In the genomic region with DNA sequence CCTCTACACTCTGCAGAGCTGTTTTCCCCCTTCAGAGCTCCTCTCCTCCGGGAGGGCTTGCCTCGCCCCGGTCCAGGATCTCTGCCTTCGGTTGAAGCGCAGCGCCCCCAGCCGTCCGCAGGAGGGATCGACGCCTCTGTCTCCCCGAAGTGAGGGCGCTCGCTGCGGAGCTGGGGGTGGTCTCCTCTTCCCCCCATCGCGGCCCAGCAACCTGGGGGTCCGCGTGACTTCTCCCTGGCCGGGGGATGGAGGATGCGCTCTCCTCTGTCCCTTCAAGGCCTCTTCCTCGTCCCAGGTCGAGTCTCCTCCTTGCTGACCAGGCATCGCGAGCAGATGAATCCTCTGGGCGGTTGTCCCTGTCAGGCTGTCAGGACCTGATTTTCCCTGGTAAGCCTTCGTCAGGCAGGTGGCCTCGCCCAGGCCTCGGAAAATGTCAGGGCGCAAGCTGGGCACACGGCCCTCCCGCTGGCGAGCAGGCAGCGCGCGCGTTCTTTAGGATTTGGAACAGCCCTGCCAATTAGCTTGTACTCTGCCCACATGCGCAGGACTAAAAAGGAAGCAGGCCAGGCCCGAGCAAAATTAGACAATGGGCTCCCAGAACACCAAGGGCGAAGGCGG, we compare ENCODE assay signal across 8 cellular contexts.
A peak's percentile ranks its signal among the peaks of the same experiment; 100 is the strongest.
DNase-seq lines count a peak whose midpoint lies in the region; ATAC-seq and TF ChIP-seq lines count a peak whose summit lies in the region.

No MANE protein-coding gene starts in this region.

- no peaks in the 10 kb centered on the region for H3K27me3 ChIP-seq in Loucy (ENCODE audit: insufficient read depth, low read length, poor library complexity, severe bottlenecking)
- H3K27me3 ChIP-seq in mesenchymal stem cell (ENCODE audit: control insufficient read depth in 1 of 2, insufficient read depth in 1 of 2, low read length in 2 of 2): peaks cover 0 to 5% of the 10 kb centered on the region in 2 experiments

- POLR2A ChIA-PET in activated CD4-positive, alpha-beta T cell treated with anti-CD3 and anti-CD28 coated beads, Interleukin-2, amount 10 ng/mL, durations not matched to agents 7 days and 5 days (lab: Charles Lee): no interaction called here

- no peaks in the 10 kb centered on the region for H3K79me2 ChIP-seq in Loucy (ENCODE audit: insufficient read depth, low read length)

- no peak overlapping the region for H2BK5ac ChIP-seq in mesenchymal stem cell (ENCODE audit: low read depth, low read length, poor library complexity, severe bottlenecking)

- no peak overlapping the region for H3K4ac ChIP-seq in mesenchymal stem cell (ENCODE audit: low read depth in 1 of 2, low read length in 2 of 2)

- H3K4me1 ChIP-seq in Loucy (ENCODE audit: insufficient read depth, low read length, poor library complexity, severe bottlenecking) (peaks cover 11% of the 10 kb centered on the region), mesenchymal stem cell (ENCODE audit: control insufficient read depth, insufficient read depth, low read depth, low read length) (peaks cover 4% of the 10 kb centered on the region)

- H3K27me3 Mint-ChIP-seq in activated CD4-positive, alpha-beta T cell treated with anti-CD3 and anti-CD28 coated beads, Interleukin-2, amount 10 ng/mL, durations not matched to agents 7 days and 5 days: peaks cover 11% of the 10 kb centered on the region

- H3F3A ChIP-seq in Loucy (ENCODE audit: low read depth): no peaks in the 10 kb centered on the region

- 37% methylated on average over 40 of the region's 40 CpGs for WGBS in mesenchymal stem cell

- no peak overlapping the region for H3K27ac ChIP-seq in mesenchymal stem cell (ENCODE audit: low read length, poor library complexity, severe bottlenecking)

- peak overlapping the region; percentile 56 for H2BK15ac ChIP-seq in mesenchymal stem cell (ENCODE audit: low read depth, poor library complexity, severe bottlenecking)

- peak; percentile 64 for ATAC-seq in GM18909 (IDR thresholded peaks at IDR 0.05; ENCODE audit: poor library complexity, unreplicated experiment)

- H2BK12ac ChIP-seq in mesenchymal stem cell (ENCODE audit: low read length in 2 of 2): peak overlapping the region in 1 of 2 experiments; percentile 58

- H2BK120ac ChIP-seq in mesenchymal stem cell (ENCODE audit: low read depth, low read length): no peak overlapping the region

- H3K79me1 ChIP-seq in mesenchymal stem cell (replicated peaks; ENCODE audit: low read length, poor library complexity, severe bottlenecking): no peaks in the 10 kb centered on the region

- H3K4me2 ChIP-seq in Loucy (ENCODE audit: low read depth, low read length, poor library complexity, severe bottlenecking) (no peak overlapping the region), mesenchymal stem cell (ENCODE audit: low read length, poor library complexity, severe bottlenecking) (peak overlapping the region; percentile 79)

- peak overlapping the region in 1 of 2 experiments; percentile 90 for H3K18ac ChIP-seq in mesenchymal stem cell (ENCODE audit: low read depth in 1 of 2, low read length in 2 of 2)

- TF ChIP-seq CTCF in Loucy (conservative IDR thresholded peaks at IDR 0.05; ENCODE audit: low read length): peak; percentile 40

- no peaks in the 10 kb centered on the region for H3K9me3 Mint-ChIP-seq in activated CD4-positive, alpha-beta T cell treated with anti-CD3 and anti-CD28 coated beads, Interleukin-2, amount 10 ng/mL, durations not matched to agents 7 days and 5 days

- H2AK5ac ChIP-seq in mesenchymal stem cell (ENCODE audit: low read length, severe bottlenecking): no peak overlapping the region

- no peak overlapping the region for H3K9ac ChIP-seq in Loucy (ENCODE audit: low read depth, low read length, poor library complexity, severe bottlenecking)
- H3K9ac ChIP-seq in mesenchymal stem cell (ENCODE audit: low read length): peak overlapping the region; percentile 65

- no peaks in the 10 kb centered on the region for H3K9me3 ChIP-seq in Loucy (ENCODE audit: insufficient read depth, low read depth, low read length)
- H3K9me3 ChIP-seq in mesenchymal stem cell (ENCODE audit: control insufficient read depth, low read length): no peaks in the 10 kb centered on the region

- CTCF ChIA-PET in activated CD4-positive, alpha-beta T cell treated with anti-CD3 and anti-CD28 coated beads, Interleukin-2, amount 10 ng/mL, durations not matched to agents 7 days and 5 days (lab: Charles Lee): interaction anchor here (0.5 to 1.6 kb wide), 4 partner anchors 8 to 602 kb away, joined by 3 to 4 read pairs (median 3); no protein-coding TSS in a partner anchor

- DNase-seq in AG20443 (ENCODE audit: low spot score): peak; percentile 92
- DNase-seq in activated CD4-positive, alpha-beta T cell treated with anti-CD3 and anti-CD28 coated beads, Interleukin-2, amount 10 ng/mL, durations not matched to agents 7 days and 5 days: peak; percentile 55
- DNase-seq in epidermal melanocyte (ENCODE audit: insufficient read length, low spot score): peak; percentile 71
- peak; percentile 63 for DNase-seq in mesenchymal stem cell
- peak; percentile 8 for DNase-seq in stimulated activated CD8-positive, alpha-beta memory T cell treated with anti-CD3 and anti-CD28 coated beads, Interleukin-4, amount 100 ng/mL, for 24 hours (ENCODE audit: low read depth)
- no peak for DNase-seq in T1000 (lab: John Stamatoyannopoulos, UW)

- no peaks in the 10 kb centered on the region for H3K36me3 Mint-ChIP-seq in activated CD4-positive, alpha-beta T cell treated with anti-CD3 and anti-CD28 coated beads, Interleukin-2, amount 10 ng/mL, durations not matched to agents 7 days and 5 days (ENCODE audit: low read depth)

- H3K36me3 ChIP-seq in Loucy (ENCODE audit: insufficient read depth, low read length): no peaks in the 10 kb centered on the region
- no peaks in the 10 kb centered on the region for H3K36me3 ChIP-seq in mesenchymal stem cell (ENCODE audit: control insufficient read depth in 1 of 2, insufficient read depth in 2 of 2, low read depth in 1 of 2, low read length in 2 of 2)

- no peak overlapping the region for H3K14ac ChIP-seq in mesenchymal stem cell (ENCODE audit: low read length in 2 of 2)

- no peaks in the 10 kb centered on the region for H4K20me1 ChIP-seq in Loucy (ENCODE audit: insufficient read depth, low read length, poor library complexity, severe bottlenecking)

- H3K4me3 ChIP-seq in Loucy (ENCODE audit: low read length, poor library complexity, severe bottlenecking) (no peak overlapping the region), mesenchymal stem cell (ENCODE audit: insufficient read depth in 1 of 2, low read depth in 1 of 2, low read length in 2 of 2) (peak overlapping the region in 1 of 2 experiments; percentile 70)

- no peak overlapping the region for H4K91ac ChIP-seq in mesenchymal stem cell (ENCODE audit: low read length)

- H3K4me1 Mint-ChIP-seq in activated CD4-positive, alpha-beta T cell treated with anti-CD3 and anti-CD28 coated beads, Interleukin-2, amount 10 ng/mL, durations not matched to agents 7 days and 5 days: peaks cover 4% of the 10 kb centered on the region

- H4K8ac ChIP-seq in mesenchymal stem cell (ENCODE audit: low read length): peak overlapping the region; percentile 5

- H3K4me3 Mint-ChIP-seq in activated CD4-positive, alpha-beta T cell treated with anti-CD3 and anti-CD28 coated beads, Interleukin-2, amount 10 ng/mL, durations not matched to agents 7 days and 5 days: no peak overlapping the region

- H3K23ac ChIP-seq in mesenchymal stem cell (ENCODE audit: low read length in 2 of 2): no peak overlapping the region

- no peaks in the 10 kb centered on the region for H3K9me2 ChIP-seq in Loucy (replicated peaks; ENCODE audit: low read depth, low read length)

- H3K27ac Mint-ChIP-seq in activated CD4-positive, alpha-beta T cell treated with anti-CD3 and anti-CD28 coated beads, Interleukin-2, amount 10 ng/mL, durations not matched to agents 7 days and 5 days: no peak overlapping the region

- H2AFZ ChIP-seq in Loucy (ENCODE audit: low read length): no peak overlapping the region
- H2AFZ ChIP-seq in mesenchymal stem cell (ENCODE audit: low read depth, low read length): peak overlapping the region; percentile 15
